ENCODE assay signal across 2 cellular contexts in genomic region chr3:150407051-150407817, GRCh38.
TF ChIP-seq lines count a peak whose summit lies in the region.

No MANE protein-coding gene starts in this region.

TF ChIP-seq in SK-N-SH, 30 proteins besides CTCF, POLR2A, EP300 and RAD21 (continued from another document):
- TF ChIP-seq REST (IDR thresholded peaks at IDR 0.05; ENCODE audit: low read depth, low read length) (no peak), MEF2A (IDR thresholded peaks at IDR 0.05; ENCODE audit: borderline replicate concordance, low read depth) (no peak), RCOR1 (IDR thresholded peaks at IDR 0.05; ENCODE audit: low read length) (no peak), EZH2phosphoT487 (IDR thresholded peaks at IDR 0.05; ENCODE audit: borderline replicate concordance, low read depth) (no peak), TAF1 (IDR thresholded peaks at IDR 0.05; ENCODE audit: borderline replicate concordance, low read depth, low read length) (no peak), SIN3A (IDR thresholded peaks at IDR 0.05; ENCODE audit: borderline replicate concordance, low read depth, low read length) (no peak), MAX (IDR thresholded peaks at IDR 0.05; ENCODE audit: low read depth) (no peak), PBX3 (IDR thresholded peaks at IDR 0.05) (no peak), TEAD4 (IDR thresholded peaks at IDR 0.05; ENCODE audit: borderline replicate concordance, insufficient read depth) (no peak)

TF ChIP-seq in SK-N-SH treated with all-trans-retinoic acid at 6 μM for 48 hours, 23 proteins besides CTCF, POLR2A, EP300 and RAD21 (continued from another document):
- TF ChIP-seq POU6F1 (CRISPR knock-in tag; IDR thresholded peaks at IDR 0.05; ENCODE audit: borderline replicate concordance, low read depth) (no peak), ZC3H10 (CRISPR knock-in tag; IDR thresholded peaks at IDR 0.05) (no peak), ARNTL (CRISPR knock-in tag; IDR thresholded peaks at IDR 0.05; ENCODE audit: borderline replicate concordance, low read depth) (no peak), PPARA (CRISPR knock-in tag; IDR thresholded peaks at IDR 0.05; ENCODE audit: borderline replicate concordance) (no peak)
